Comparison of ENCODE assay signal across 16 cellular contexts in genomic region chr17:35341465-35341992, GRCh38. TPM values are rescaled to one million over a fixed set of nuclear protein-coding genes. Genes with fewer than 3 reads are reported as not detected.
DNase-seq lines count a peak whose midpoint lies in the region; ATAC-seq and TF ChIP-seq lines count a peak whose summit lies in the region.
"Had no signal": no experiment of that assay in that cellular context is flagged by ENCODE, and none has a peak within 500 bp of the region (broad histone marks: within the 10 kb centered on the region; RNA-seq: fewer than 3 reads in every experiment).

No MANE protein-coding gene starts in this region.

- no peak overlapping the region for H3K4me3 Mint-ChIP-seq in activated T-cell treated with anti-CD3 and anti-CD28 coated beads, Interleukin-2, amount 50 U/mL, for 24 hours
- H3K4me3 Mint-ChIP-seq in T-helper 2 cell treated with Interferon-gamma antibody and Interleukin-4, amounts not matched to agents 5 μg/mL and 100 μg/mL, for 36 hours = peak overlapping the region; percentile 65
- peak overlapping the region; percentile 79 for H3K4me3 Mint-ChIP-seq in natural killer cell
- H3K4me3 Mint-ChIP-seq: type B pancreatic cell had no signal

- no peaks in the 10 kb centered on the region for H4K20me1 ChIP-seq in KMS-11 (ENCODE audit: insufficient read depth)

- intact Hi-C loops in natural killer cell (cut with micrococcal nuclease) = no loop called here

- TF ChIP-seq CTCF in KMS-11 (conservative IDR thresholded peaks at IDR 0.05; ENCODE audit: low read depth, low read length) = no peak
- no peak for TF ChIP-seq CTCF in natural killer cell (IDR thresholded peaks at IDR 0.05)

- H3K4me1 ChIP-seq in KMS-11 (ENCODE audit: low read depth, poor library complexity, severe bottlenecking) = peaks cover 33% of the 10 kb centered on the region

- peaks cover 13% of the 10 kb centered on the region for H3K9me3 Mint-ChIP-seq in activated T-cell treated with anti-CD3 and anti-CD28 coated beads, Interleukin-2, amount 50 U/mL, for 24 hours
- H3K9me3 Mint-ChIP-seq in T-helper 2 cell treated with Interferon-gamma antibody and Interleukin-4, amounts not matched to agents 5 μg/mL and 100 μg/mL, for 36 hours = peaks cover 43% of the 10 kb centered on the region
- H3K9me3 Mint-ChIP-seq in natural killer cell = no peaks in the 10 kb centered on the region

- no peaks in the 10 kb centered on the region for H3K27me3 Mint-ChIP-seq in activated T-cell treated with anti-CD3 and anti-CD28 coated beads, Interleukin-2, amount 50 U/mL, for 24 hours
- H3K27me3 Mint-ChIP-seq in T-helper 2 cell treated with Interferon-gamma antibody and Interleukin-4, amounts not matched to agents 5 μg/mL and 100 μg/mL, for 36 hours (ENCODE audit: low read depth) = peaks cover 18% of the 10 kb centered on the region
- H3K27me3 Mint-ChIP-seq in natural killer cell (ENCODE audit: low read depth in 2 of 2) = no peaks in the 10 kb centered on the region

- DNase-seq in activated T-cell treated with anti-CD3 and anti-CD28 coated beads, Interleukin-2, amount 50 U/mL, for 24 hours = peak; percentile 35
- no peak for DNase-seq in activated T-cell treated with anti-CD3 and anti-CD28 coated beads for 4 hours
- peak; percentile 42 for DNase-seq in T-helper 2 cell treated with Interferon-gamma antibody and Interleukin-4, amounts not matched to agents 5 μg/mL and 100 μg/mL, for 36 hours (ENCODE audit: low spot score)
- DNase-seq in natural killer cell = no peak
- no peak for DNase-seq in globus pallidus (ENCODE audit: low spot score)
- DNase-seq: HCEC 1CT, NCI-H2081 treated with DMSO at 0.1 percent for 48 hours, PC-9 had no signal

- peak overlapping the region; percentile 17; the same call in 1 of the 2 replicates for H2AFZ ChIP-seq in KMS-11 (ENCODE audit: low read depth)
- H2AFZ ChIP-seq: PC-9 had no signal

- H3K27ac ChIP-seq in KMS-11 = peak overlapping the region; percentile 17; the same call in 1 of the 2 replicates
- H3K27ac ChIP-seq: breast epithelium, neutrophil, PC-9 had no signal

- H3K36me3 ChIP-seq in KMS-11 (ENCODE audit: insufficient read depth) = no peaks in the 10 kb centered on the region
- H3K36me3 ChIP-seq: breast epithelium, left lung, neutrophil had no signal

- H3K79me2 ChIP-seq in KMS-11 (ENCODE audit: insufficient read depth, low read depth) = no peaks in the 10 kb centered on the region

- no peaks in the 10 kb centered on the region for H3K27me3 ChIP-seq in KMS-11 (ENCODE audit: insufficient read depth, low read depth)
- H3K27me3 ChIP-seq: breast epithelium had no signal

- H3K4me1 Mint-ChIP-seq in activated T-cell treated with anti-CD3 and anti-CD28 coated beads, Interleukin-2, amount 50 U/mL, for 24 hours (ENCODE audit: low read depth) = peaks cover 38% of the 10 kb centered on the region
- peaks cover 47% of the 10 kb centered on the region for H3K4me1 Mint-ChIP-seq in T-helper 2 cell treated with Interferon-gamma antibody and Interleukin-4, amounts not matched to agents 5 μg/mL and 100 μg/mL, for 36 hours (ENCODE audit: low read depth)
- H3K4me1 Mint-ChIP-seq in natural killer cell = peaks cover 30 to 34% of the 10 kb centered on the region in 2 donors

- peak overlapping the region; percentile 37; the same call in 1 of the 2 replicates for H3K4me2 ChIP-seq in KMS-11
- H3K4me2 ChIP-seq: PC-9, smooth muscle cell had no signal

- H3K27ac Mint-ChIP-seq in activated T-cell treated with anti-CD3 and anti-CD28 coated beads, Interleukin-2, amount 50 U/mL, for 24 hours = no peak overlapping the region
- peak overlapping the region; percentile 73 for H3K27ac Mint-ChIP-seq in T-helper 2 cell treated with Interferon-gamma antibody and Interleukin-4, amounts not matched to agents 5 μg/mL and 100 μg/mL, for 36 hours
- H3K27ac Mint-ChIP-seq in natural killer cell = peak overlapping the region; percentile 40 to 62
- H3K27ac Mint-ChIP-seq: type B pancreatic cell had no signal

- no peak overlapping the region for H3K9ac ChIP-seq in KMS-11

- H3K4me3 ChIP-seq in KMS-11 (IDR thresholded peaks at IDR 0.05; ENCODE audit: insufficient read depth, low read depth, low read length) = no peak overlapping the region
- H3K4me3 ChIP-seq: breast epithelium, left lung, PC-9, smooth muscle cell had no signal

- H3K36me3 Mint-ChIP-seq in activated T-cell treated with anti-CD3 and anti-CD28 coated beads, Interleukin-2, amount 50 U/mL, for 24 hours (ENCODE audit: low read depth) = peaks cover 2% of the 10 kb centered on the region
- peaks cover 45% of the 10 kb centered on the region for H3K36me3 Mint-ChIP-seq in T-helper 2 cell treated with Interferon-gamma antibody and Interleukin-4, amounts not matched to agents 5 μg/mL and 100 μg/mL, for 36 hours (ENCODE audit: low read depth)
- H3K36me3 Mint-ChIP-seq in natural killer cell = peaks cover 11% of the 10 kb centered on the region
- H3K36me3 Mint-ChIP-seq: type B pancreatic cell had no signal

- no peak for ATAC-seq in natural killer cell
- no peak for ATAC-seq in HG03565 (IDR thresholded peaks at IDR 0.05; ENCODE audit: unreplicated experiment)
- no peak for ATAC-seq in HG03571 (IDR thresholded peaks at IDR 0.05; ENCODE audit: unreplicated experiment)
- ATAC-seq: left lung had no signal

RNA-seq across cellular contexts. Expression of gene SLFN11, which starts 31.9 kb away (rescaled TPM):
- 10 to 100 TPM; 22.9 to 31.8 (median 26.8) TPM for total RNA-seq in natural killer cell

Comparison
In these comparisons a context has a peak if more than half of its experiments do, and no peak if none do; other contexts are left out.
1. DNase-seq: peak in activated T-cell treated with anti-CD3 and anti-CD28 coated beads, Interleukin-2, amount 50 U/mL, for 24 hours (single experiment) and T-helper 2 cell treated with Interferon-gamma antibody and Interleukin-4, amounts not matched to agents 5 μg/mL and 100 μg/mL, for 36 hours (single experiment); none in activated T-cell treated with anti-CD3 and anti-CD28 coated beads for 4 hours (single experiment), natural killer cell (single experiment) and globus pallidus (single experiment).